8 cellular contexts compared by ENCODE assay signal in genomic region chr1:3746784-3747521, GRCh38. TPM values are rescaled to one million over a fixed set of nuclear protein-coding genes. Genes with fewer than 3 reads are reported as not detected.
A peak's percentile ranks its signal among the peaks of the same experiment; 100 is the strongest.
DNase-seq lines count a peak whose midpoint lies in the region; ATAC-seq and TF ChIP-seq lines count a peak whose summit lies in the region.

No MANE protein-coding gene starts in this region.

- peak; percentile 89 for DNase-seq in Ammon's horn (ENCODE audit: low spot score)
- peak; percentile 91 for DNase-seq in MG63
- peak; percentile 90 for DNase-seq in activated naive CD8-positive, alpha-beta T cell treated with anti-CD3 and anti-CD28 coated beads, Interleukin-2, amount 50 U/mL, for 24 hours
- DNase-seq in heart right ventricle, result peak; percentile 89 to 93
- peak; percentile 80 for DNase-seq in pons (ENCODE audit: low spot score)
- peak; percentile 87 for DNase-seq in transverse colon

- H3K27ac ChIP-seq in SU-DHL-6 (ENCODE audit: low read depth, low read length) (no peak overlapping the region), heart right ventricle (peak overlapping the region in 9 of 10 donors; percentile 77 to 92 (median 87)), transverse colon (peak overlapping the region; percentile 70 to 82 (median 81))

- H3K9me3 Mint-ChIP-seq in activated naive CD8-positive, alpha-beta T cell treated with anti-CD3 and anti-CD28 coated beads, Interleukin-2, amount 50 U/mL, for 24 hours, result no peaks in the 10 kb centered on the region

- TF ChIP-seq EP300 in transverse colon (IDR thresholded peaks at IDR 0.05; ENCODE audit: low read depth), result no peak

- peak overlapping the region; percentile 83 for H3K4me3 Mint-ChIP-seq in activated naive CD8-positive, alpha-beta T cell treated with anti-CD3 and anti-CD28 coated beads, Interleukin-2, amount 50 U/mL, for 24 hours

- ATAC-seq in GM19452 (IDR thresholded peaks at IDR 0.05; ENCODE audit: unreplicated experiment) (peak; percentile 83), heart right ventricle (peak; percentile 92 to 98 (median 96))
- ATAC-seq in activated naive CD8-positive, alpha-beta T cell treated with anti-CD3 and anti-CD28 coated beads, Interleukin-2, amount 50 U/mL, for 24 hours, result peak; percentile 94

- in situ Hi-C loops in transverse colon (cut with MboI; ENCODE audit: low pct_ligation_motif_present in 1 of 4, low pct_unique_long_range_greater_than_20kb in 1 of 4, low sequenced_read_pairs in 3 of 4), result no loop called here

- 1 to 2% methylated on average over 70 to 78 of the region's 78 CpGs for WGBS in heart right ventricle, 2 donors
- 15% methylated on average over 41 of the region's 78 CpGs; no CpG with 5 or more reads in 1 of the 2 donors for WGBS in transverse colon (ENCODE audit: low coverage in 1 of 2), 2 donors

- H3K9ac ChIP-seq in SU-DHL-6 (ENCODE audit: low read length), result peak overlapping the region; percentile 57

- H3K27me3 ChIP-seq in MG63 (no peaks in the 10 kb centered on the region), SU-DHL-6 (ENCODE audit: low read length) (no peaks in the 10 kb centered on the region), heart right ventricle (peaks cover 0 to 6% (median 0%) of the 10 kb centered on the region in 7 donors), transverse colon (peaks cover 5% of the 10 kb centered on the region)

- intact Hi-C loops in heart right ventricle (cut with DNase I) (no loop called here), transverse colon (cut with DNase I; ENCODE audit: low total_unique reads) (no loop called here)

- peak overlapping the region; percentile 19 for H2AFZ ChIP-seq in SU-DHL-6 (ENCODE audit: low read depth, low read length, severe bottlenecking)

- H3K79me2 ChIP-seq in SU-DHL-6 (ENCODE audit: insufficient read depth, low read length), result no peaks in the 10 kb centered on the region

- peaks cover 2% of the 10 kb centered on the region for H3K36me3 Mint-ChIP-seq in activated naive CD8-positive, alpha-beta T cell treated with anti-CD3 and anti-CD28 coated beads, Interleukin-2, amount 50 U/mL, for 24 hours (ENCODE audit: low read depth)

- no peaks in the 10 kb centered on the region for H3K27me3 Mint-ChIP-seq in activated naive CD8-positive, alpha-beta T cell treated with anti-CD3 and anti-CD28 coated beads, Interleukin-2, amount 50 U/mL, for 24 hours

- no peak for TF ChIP-seq CTCF in SU-DHL-6 (IDR thresholded peaks at IDR 0.05; ENCODE audit: insufficient read depth, low read length, poor library complexity, severe bottlenecking)
- no peak for TF ChIP-seq CTCF in heart right ventricle (IDR thresholded peaks at IDR 0.05)
- TF ChIP-seq CTCF in transverse colon (IDR thresholded peaks at IDR 0.05), result no peak

- peaks cover 22% of the 10 kb centered on the region for H3K4me1 Mint-ChIP-seq in activated naive CD8-positive, alpha-beta T cell treated with anti-CD3 and anti-CD28 coated beads, Interleukin-2, amount 50 U/mL, for 24 hours

- peak overlapping the region; percentile 77 for H3K27ac Mint-ChIP-seq in activated naive CD8-positive, alpha-beta T cell treated with anti-CD3 and anti-CD28 coated beads, Interleukin-2, amount 50 U/mL, for 24 hours

- H3K36me3 ChIP-seq in MG63 (peaks cover 8% of the 10 kb centered on the region), SU-DHL-6 (ENCODE audit: low read length) (no peaks in the 10 kb centered on the region), heart right ventricle (peaks cover 0 to 24% (median 12%) of the 10 kb centered on the region in 9 donors), transverse colon (no peaks in the 10 kb centered on the region)

- no peaks in the 10 kb centered on the region for H3K9me2 ChIP-seq in SU-DHL-6 (replicated peaks; ENCODE audit: insufficient read depth, low read length)

- H3F3A ChIP-seq in SU-DHL-6 (ENCODE audit: insufficient read depth), result no peaks in the 10 kb centered on the region

- peak overlapping the region; percentile 59 for H3K4me2 ChIP-seq in SU-DHL-6 (ENCODE audit: low read depth, low read length, poor library complexity, severe bottlenecking)

- H3K4me3 ChIP-seq in MG63 (peak overlapping the region; percentile 70), SU-DHL-6 (ENCODE audit: insufficient read depth, low read length, poor library complexity, severe bottlenecking) (peak overlapping the region; percentile 53), heart right ventricle (peak overlapping the region; percentile 66 to 93 (median 82)), transverse colon (peak overlapping the region; percentile 53 to 82 (median 60))

- peak; percentile 54 for TF ChIP-seq POLR2A in transverse colon (IDR thresholded peaks at IDR 0.05)

- H3K4me1 ChIP-seq in heart right ventricle, result peaks cover 3 to 38% (median 23%) of the 10 kb centered on the region in 9 donors
- H3K4me1 ChIP-seq in transverse colon, result peaks cover 4 to 16% (median 8%) of the 10 kb centered on the region in 4 donors

- no peaks in the 10 kb centered on the region for H4K20me1 ChIP-seq in SU-DHL-6 (ENCODE audit: low read depth, low read length)

- no peaks in the 10 kb centered on the region for H3K9me3 ChIP-seq in MG63
- H3K9me3 ChIP-seq in SU-DHL-6 (ENCODE audit: insufficient read depth, low read length), result no peaks in the 10 kb centered on the region
- H3K9me3 ChIP-seq in heart right ventricle, result no peaks in the 10 kb centered on the region
- no peaks in the 10 kb centered on the region for H3K9me3 ChIP-seq in transverse colon

RNA-seq across cellular contexts. Expression of gene CCDC27, which starts 5.3 kb away (rescaled TPM):
- not detected in 2 replicates for total RNA-seq in MG63 (2014; rRNA removed; shearing (Covaris generic); ENCODE audit: low replicate concordance)
- total RNA-seq in heart right ventricle (not detected), transverse colon (not detected)
- polyA plus RNA-seq in heart right ventricle, result under 1 TPM in 1 of 2 donors, not detected in 1; 0.03 TPM

RNA-seq across cellular contexts. Expression of gene SMIM1, which starts 25.6 kb away (rescaled TPM):
- total RNA-seq in MG63 (2014; rRNA removed; shearing (Covaris generic); ENCODE audit: low replicate concordance), result not detected in 2 replicates
- 10 to 100 TPM in 5 of 10 donors, 1 to 10 TPM in 5; 6.2 to 24.5 (median 9.7) TPM for total RNA-seq in heart right ventricle
- polyA plus RNA-seq in heart right ventricle, result 10 to 100 TPM in 1 of 2 donors, 1 to 10 TPM in 1; 4.0 to 33.9 TPM
- total RNA-seq in transverse colon, result not detected

RNA-seq across cellular contexts. Expression of gene LRRC47, which starts 49.3 kb away (rescaled TPM):
- 52.4 and 71.1 TPM in 2 replicates for total RNA-seq in MG63 (2014; rRNA removed; shearing (Covaris generic); ENCODE audit: low replicate concordance)
- total RNA-seq in heart right ventricle, result 10 to 100 TPM; 54.9 to 85.4 (median 73.9) TPM
- 10 to 100 TPM; 17.6 to 28.1 TPM for polyA plus RNA-seq in heart right ventricle
- total RNA-seq in transverse colon, result 10 to 100 TPM; 30.6 to 50.5 (median 38.0) TPM
